ENCODE assay signal across 17 cellular contexts in genomic region chr20:3494218-3494617, GRCh38.
"Had no signal": no experiment of that assay in that cellular context is flagged by ENCODE, and none has a peak within 500 bp of the region (broad histone marks: within the 10 kb centered on the region; RNA-seq: fewer than 3 reads in every experiment).

No MANE protein-coding gene starts in this region.

- H3K27ac Mint-ChIP-seq: activated naive CD4-positive, alpha-beta T cell treated with anti-CD3 and anti-CD28 coated beads, Interleukin-2, amount 10 ng/mL, durations not matched to agents 7 days and 5 days; activated T-helper 2 cell treated with anti-CD3 and anti-CD28 coated beads, Interferon-gamma antibody, Interleukin-2, Interleukin-4, amounts not matched to agents 10 μg/mL and 5 μg/mL and 100 μg/mL, durations not matched to agents 14 hours and 24 hours and 36 hours; effector memory CD8-positive, alpha-beta T cell; nephron progenitor cell had no signal

- H3K4me1 Mint-ChIP-seq: activated naive CD4-positive, alpha-beta T cell treated with anti-CD3 and anti-CD28 coated beads, Interleukin-2, amount 10 ng/mL, durations not matched to agents 7 days and 5 days; nephron progenitor cell had no signal

- H3K4me3 Mint-ChIP-seq: activated naive CD4-positive, alpha-beta T cell treated with anti-CD3 and anti-CD28 coated beads, Interleukin-2, amount 10 ng/mL, durations not matched to agents 7 days and 5 days; effector memory CD8-positive, alpha-beta T cell; nephron progenitor cell had no signal

- H3K4me3 ChIP-seq: ascending aorta, gastrocnemius medialis, heart left ventricle, right atrium auricular region, skin epidermis, tibial artery had no signal

- H3K4me1 ChIP-seq: ascending aorta, gastrocnemius medialis, right atrium auricular region, tibial artery had no signal

- FAIRE-seq: urothelium cell line had no signal

- H3K36me3 ChIP-seq: ascending aorta, right atrium auricular region had no signal

- ATAC-seq: effector memory CD8-positive, alpha-beta T cell; heart left ventricle had no signal

- H3K27ac ChIP-seq: ascending aorta, gastrocnemius medialis, heart left ventricle, right atrium auricular region, skin epidermis, tibial artery had no signal

- H3K9me3 Mint-ChIP-seq: effector memory CD8-positive, alpha-beta T cell had no signal

- H3K9me3 ChIP-seq: gastrocnemius medialis, tibial artery had no signal

- H3K27me3 Mint-ChIP-seq: activated naive CD4-positive, alpha-beta T cell treated with anti-CD3 and anti-CD28 coated beads, Interleukin-2, amount 10 ng/mL, durations not matched to agents 7 days and 5 days; effector memory CD8-positive, alpha-beta T cell had no signal

- H3K27me3 ChIP-seq: ascending aorta, gastrocnemius medialis, heart left ventricle, right atrium auricular region, tibial artery had no signal

- DNase-seq: activated CD4-positive, alpha-beta T cell treated with anti-CD3 and anti-CD28 coated beads, Interleukin-2, amount 50 U/mL, for 4 hours; activated CD4-positive, CD25-positive, alpha-beta regulatory T cell treated with anti-CD3 and anti-CD28 coated beads, Interleukin-2, amount 50 U/mL, for 72 hours; activated naive CD4-positive, alpha-beta T cell treated with anti-CD3 and anti-CD28 coated beads, Interleukin-2, amount 10 ng/mL, durations not matched to agents 7 days and 5 days; dermis blood vessel endothelial cell; effector memory CD8-positive, alpha-beta T cell; gastrocnemius medialis; heart left ventricle; nephron progenitor cell; occipital lobe; stimulated activated CD4-positive, alpha-beta T cell treated with anti-CD3 and anti-CD28 coated beads, Interleukin-4, amount 100 ng/mL, for 24 hours; stimulated activated naive CD4-positive, alpha-beta T cell; tibial artery had no signal
